Comparison of ENCODE assay signal across 8 cellular contexts in genomic region chrX:120769576-120770341, GRCh38.
DNase-seq lines count a peak whose midpoint lies in the region; ATAC-seq and TF ChIP-seq lines count a peak whose summit lies in the region.

No MANE protein-coding gene starts in this region.

- in situ Hi-C loops in mammary epithelial cell (cut with MboI; ENCODE audit: low sequenced_read_pairs in 2 of 2) = loop anchor here (10.0 to 25.0 kb wide), 2 partner anchors 257 to 275 kb away; no protein-coding TSS in a partner anchor

- peak; percentile 45 to 78 for DNase-seq in NCI-H2081 (lab: John Stamatoyannopoulos, UW)
- peak; percentile 64 for DNase-seq in mammary epithelial cell
- DNase-seq in naive B cell = peak; percentile 25
- DNase-seq in HuH-7.5 (ENCODE audit: low spot score) = no peak

- H3K27ac Mint-ChIP-seq in naive B cell = peak overlapping the region in 2 of 6 donors; percentile 41 to 78

- no peaks in the 10 kb centered on the region for H4K20me1 ChIP-seq in mammary epithelial cell (ENCODE audit: insufficient read depth, low read length)

- dilution Hi-C loops in mammary epithelial cell (cut with HindIII; ENCODE audit: low sequenced_read_pairs) = no loop called here

- H3K27me3 Mint-ChIP-seq in naive B cell = no peaks in the 10 kb centered on the region

- H3K9ac ChIP-seq in mammary epithelial cell (ENCODE audit: insufficient read depth, low read length) = no peak overlapping the region

- ATAC-seq in naive B cell (ENCODE audit: low read depth in 2 of 2) (peak in 1 of 2 donors; percentile 44), GM21423 (IDR thresholded peaks at IDR 0.05; ENCODE audit: unreplicated experiment) (no peak)
- no peak for ATAC-seq in activated CD4-positive, CD25-positive, alpha-beta regulatory T cell treated with anti-CD3 and anti-CD28 coated beads, Interleukin-2, amount 50 U/mL, for 24 hours

- no peaks in the 10 kb centered on the region for H3K36me3 Mint-ChIP-seq in naive B cell

- intact Hi-C loops in mammary epithelial cell (cut with micrococcal nuclease) = loop anchor here (1.0 to 5.0 kb wide), 3 partner anchors 107 to 271 kb away; no protein-coding TSS in a partner anchor

- CTCF ChIA-PET in mammary epithelial cell (lab: Charles Lee; ENCODE audit: low non-redundant PET) = interaction anchor here (0.8 kb wide), 1 partner anchor 284 kb away, joined by 4 read pairs; no protein-coding TSS in a partner anchor

- H3K4me3 ChIP-seq in ACC112 (ENCODE audit: low read depth, low read length) (no peak overlapping the region), mammary epithelial cell (replicated peaks in 1 of 3; ENCODE audit: insufficient read depth in 1 of 3, low read depth in 2 of 3, low read length in 3 of 3) (no peak overlapping the region)

- TF ChIP-seq CTCF in GM12872 (IDR thresholded peaks at IDR 0.05; ENCODE audit: insufficient read depth, low read depth, low read length) (peak; percentile 37; the same call in 2 of the 3 replicates), mammary epithelial cell (conservative IDR thresholded peaks at IDR 0.05 in 1 of 2, IDR thresholded peaks at IDR 0.05 in 1 of 2; ENCODE audit: extremely low read depth in 1 of 2, insufficient read depth in 1 of 2, low read depth in 1 of 2, low read length in 2 of 2) (peak; percentile 17 to 46)

- no TSS peak for BruUV-seq in mammary epithelial cell (replicated peaks; lab: Mats Ljungman, UMichigan)

- H3K4me3 Mint-ChIP-seq in naive B cell = peak overlapping the region in 3 of 8 donors; percentile 15 to 43 (median 23)

- no peaks in the 10 kb centered on the region for H3K27me3 ChIP-seq in ACC112 (ENCODE audit: insufficient read depth, low read length)
- H3K27me3 ChIP-seq in mammary epithelial cell (ENCODE audit: insufficient read depth, low read length) = no peaks in the 10 kb centered on the region

- H2AFZ ChIP-seq in ACC112 (ENCODE audit: low read length, unreplicated experiment) (no peak overlapping the region), mammary epithelial cell (ENCODE audit: low read depth, low read length) (no peak overlapping the region)

- peaks cover 29% of the 10 kb centered on the region for H3K4me1 ChIP-seq in ACC112 (ENCODE audit: control insufficient read depth, insufficient read depth, low read length, unreplicated experiment)
- peaks cover 8% of the 10 kb centered on the region for H3K4me1 ChIP-seq in mammary epithelial cell (ENCODE audit: insufficient read depth, low read length)

- H3K9me3 Mint-ChIP-seq in naive B cell = no peaks in the 10 kb centered on the region

- no peaks in the 10 kb centered on the region for H3K9me3 ChIP-seq in mammary epithelial cell (replicated peaks; ENCODE audit: insufficient read depth, low read length)

- H3K4me2 ChIP-seq in mammary epithelial cell (ENCODE audit: insufficient read depth, low read depth, low read length) = no peak overlapping the region

- H3K79me2 ChIP-seq in ACC112 (ENCODE audit: control insufficient read depth, insufficient read depth, low read length, unreplicated experiment) (no peaks in the 10 kb centered on the region), mammary epithelial cell (ENCODE audit: insufficient read depth, low read length) (no peaks in the 10 kb centered on the region)

- peaks cover 3 to 15% (median 5%) of the 10 kb centered on the region in 3 donors for H3K4me1 Mint-ChIP-seq in naive B cell

- H3K36me3 ChIP-seq in ACC112 (ENCODE audit: insufficient read depth, low read length) (no peaks in the 10 kb centered on the region), mammary epithelial cell (ENCODE audit: insufficient read depth, low read length) (no peaks in the 10 kb centered on the region)

- H3K27ac ChIP-seq in ACC112 (ENCODE audit: low read depth, low read length) (peak overlapping the region; percentile 95), mammary epithelial cell (ENCODE audit: insufficient read depth, low read depth, low read length) (no peak overlapping the region)

- WGBS in mammary epithelial cell (ENCODE audit: low coverage, missing lambda C conversion rate) = 40% methylated on average over 8 of the region's 8 CpGs
